28 cellular contexts compared by ENCODE assay signal in the genomic region with DNA sequence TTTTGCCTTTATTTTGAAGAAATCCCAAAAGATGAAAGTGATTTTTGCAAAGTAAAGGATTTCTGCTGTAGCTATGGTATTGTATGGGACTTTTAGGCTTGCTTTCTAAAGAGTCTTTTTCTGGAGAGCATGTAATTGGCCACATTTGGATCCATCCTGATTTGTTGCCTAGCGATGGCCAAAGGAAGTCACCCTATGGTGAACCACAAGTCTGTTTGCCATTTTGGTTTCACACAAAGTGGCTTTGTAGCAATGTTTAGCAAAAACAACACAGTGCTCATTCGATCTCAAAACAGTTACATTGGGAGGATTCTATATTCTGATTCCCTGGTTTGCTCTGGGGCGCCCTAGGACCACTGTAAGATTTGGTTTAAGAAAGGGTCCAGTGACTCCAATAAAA.
"Had no signal": no experiment of that assay in that cellular context is flagged by ENCODE, and none has a peak within 500 bp of the region (broad histone marks: within the 10 kb centered on the region; RNA-seq: fewer than 3 reads in every experiment).

No MANE protein-coding gene starts in this region.

- ATAC-seq: activated CD4-positive, alpha-beta T cell treated with anti-CD3 and anti-CD28 coated beads for 36 hours; activated CD4-positive, CD25-positive, alpha-beta regulatory T cell treated with anti-CD3 and anti-CD28 coated beads, Interleukin-2, amount 50 U/mL, for 24 hours; body of pancreas; effector memory CD8-positive, alpha-beta T cell; foreskin keratinocyte; gastroesophageal sphincter; heart right ventricle; T-helper 17 cell had no signal

- H3K4me3 Mint-ChIP-seq: activated B cell treated with CpG ODN at 0.5 μM for 24 hours; activated CD4-positive, alpha-beta T cell treated with anti-CD3 and anti-CD28 coated beads for 36 hours; activated naive CD4-positive, alpha-beta T cell treated with anti-CD3 and anti-CD28 coated beads for 36 hours; activated naive CD4-positive, alpha-beta T cell treated with anti-CD3 and anti-CD28 coated beads, Interleukin-2, amount 50 U/mL, for 24 hours; activated T-helper 1 cell treated with anti-CD3 and anti-CD28 coated beads, Interleukin-12 subunit alpha, Interleukin-12 subunit beta, Interleukin-2, Interleukin-4 antibody, amounts not matched to agents 30 ng/mL and 10 ng/mL and 1 ng/mL, durations not matched to agents 14 hours and 24 hours and 36 hours; effector memory CD8-positive, alpha-beta T cell; T-helper 17 cell; T-helper 2 cell treated with Interferon-gamma antibody and Interleukin-4, amounts not matched to agents 5 μg/mL and 100 μg/mL, for 36 hours had no signal

- H3K36me3 Mint-ChIP-seq: activated naive CD4-positive, alpha-beta T cell treated with anti-CD3 and anti-CD28 coated beads, Interleukin-2, amount 50 U/mL, for 24 hours had no signal

- H3K27me3 Mint-ChIP-seq: activated CD4-positive, alpha-beta T cell treated with anti-CD3 and anti-CD28 coated beads for 36 hours; activated naive CD4-positive, alpha-beta T cell treated with anti-CD3 and anti-CD28 coated beads, Interleukin-2, amount 50 U/mL, for 24 hours; T-helper 17 cell had no signal

- DNase-seq: activated B cell treated with CpG ODN at 0.5 μM for 24 hours; activated CD4-positive, alpha-beta T cell treated with anti-CD3 and anti-CD28 coated beads for 36 hours; activated CD4-positive, alpha-beta T cell treated with anti-CD3 and anti-CD28 coated beads, Interleukin-2, amount 50 U/mL, for 1 hour; activated effector memory CD4-positive, alpha-beta T cell treated with anti-CD3 and anti-CD28 coated beads, Interleukin-2, amount 50 U/mL, for 16 hours; activated naive CD4-positive, alpha-beta T cell treated with anti-CD3 and anti-CD28 coated beads for 36 hours; activated T-cell treated with anti-CD3 and anti-CD28 coated beads, Interleukin-2, amount 50 U/mL, for 1 hour; activated T-cell treated with anti-CD3 and anti-CD28 coated beads, Interleukin-2, amount 50 U/mL, for 48 hours; amniotic stem cell; anterior cingulate cortex; body of pancreas; caudate nucleus; cortex of kidney; dermis blood vessel endothelial cell; effector CD4-positive, alpha-beta T cell; effector memory CD8-positive, alpha-beta T cell; erythroblast; foreskin keratinocyte; heart right ventricle; T-helper 1 cell; T-helper 17 cell; T1000; WERI-Rb-1 had no signal

- H3K4me1 Mint-ChIP-seq: activated B cell treated with CpG ODN at 0.5 μM for 24 hours had no signal

- H3K9me3 Mint-ChIP-seq: activated B cell treated with CpG ODN at 0.5 μM for 24 hours; activated naive CD4-positive, alpha-beta T cell treated with anti-CD3 and anti-CD28 coated beads for 36 hours; activated naive CD4-positive, alpha-beta T cell treated with anti-CD3 and anti-CD28 coated beads, Interleukin-2, amount 50 U/mL, for 24 hours; activated T-helper 1 cell treated with anti-CD3 and anti-CD28 coated beads, Interleukin-12 subunit alpha, Interleukin-12 subunit beta, Interleukin-2, Interleukin-4 antibody, amounts not matched to agents 30 ng/mL and 10 ng/mL and 1 ng/mL, durations not matched to agents 14 hours and 24 hours and 36 hours; activated T-helper 2 cell treated with anti-CD3 and anti-CD28 coated beads, Interferon-gamma antibody, Interleukin-2, Interleukin-4, amounts not matched to agents 10 μg/mL and 5 μg/mL and 100 μg/mL, durations not matched to agents 14 hours and 24 hours and 36 hours; effector memory CD8-positive, alpha-beta T cell; T-helper 2 cell treated with Interferon-gamma antibody and Interleukin-4, amounts not matched to agents 5 μg/mL and 100 μg/mL, for 36 hours had no signal

- H3K27ac Mint-ChIP-seq: activated B cell treated with CpG ODN at 0.5 μM for 24 hours; activated CD4-positive, alpha-beta T cell treated with anti-CD3 and anti-CD28 coated beads for 36 hours; activated naive CD4-positive, alpha-beta T cell treated with anti-CD3 and anti-CD28 coated beads for 36 hours; activated naive CD4-positive, alpha-beta T cell treated with anti-CD3 and anti-CD28 coated beads, Interleukin-2, amount 50 U/mL, for 24 hours; activated T-helper 1 cell treated with anti-CD3 and anti-CD28 coated beads, Interleukin-12 subunit alpha, Interleukin-12 subunit beta, Interleukin-2, Interleukin-4 antibody, amounts not matched to agents 30 ng/mL and 10 ng/mL and 1 ng/mL, durations not matched to agents 14 hours and 24 hours and 36 hours; activated T-helper 2 cell treated with anti-CD3 and anti-CD28 coated beads, Interferon-gamma antibody, Interleukin-2, Interleukin-4, amounts not matched to agents 10 μg/mL and 5 μg/mL and 100 μg/mL, durations not matched to agents 14 hours and 24 hours and 36 hours; effector memory CD8-positive, alpha-beta T cell; T-helper 17 cell; T-helper 2 cell treated with Interferon-gamma antibody and Interleukin-4, amounts not matched to agents 5 μg/mL and 100 μg/mL, for 36 hours had no signal
